ENCODE assay signal across 8 cellular contexts in the genomic region with DNA sequence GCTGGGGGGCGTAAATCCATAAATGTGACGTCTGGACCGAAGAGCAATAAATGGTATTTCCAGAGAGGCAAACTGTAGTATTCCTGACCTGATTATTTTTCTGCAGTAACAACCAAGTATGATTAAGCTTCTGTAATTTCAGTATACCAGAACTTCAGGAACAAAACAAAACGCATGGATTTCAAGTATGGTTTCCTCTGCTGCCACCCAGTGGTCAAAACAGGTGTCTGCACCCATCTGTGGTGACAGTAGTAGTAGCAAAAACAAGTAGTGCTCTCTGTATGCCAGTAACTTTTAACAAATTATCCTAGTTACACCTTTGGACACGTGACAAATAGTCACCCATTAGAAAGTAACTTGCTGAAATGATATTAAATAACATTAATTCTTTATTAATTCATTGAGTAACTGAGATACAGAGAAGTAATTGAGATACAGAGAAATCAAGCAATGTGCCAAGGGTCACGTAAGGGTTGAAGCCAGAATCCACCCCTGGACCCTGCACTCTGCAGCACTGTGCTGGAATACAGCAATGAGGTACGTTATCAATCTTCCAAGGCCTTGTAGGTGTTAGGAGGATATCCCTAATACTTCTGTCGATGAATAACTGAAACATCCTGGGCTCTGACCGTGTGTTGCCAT. TPM values are rescaled to one million over a fixed set of nuclear protein-coding genes. Genes with fewer than 3 reads are reported as not detected.
DNase-seq lines count a peak whose midpoint lies in the region; ATAC-seq, FAIRE-seq and TF ChIP-seq lines count a peak whose summit lies in the region.

No MANE protein-coding gene starts in this region.

- no peaks in the 10 kb centered on the region for H3K36me3 Mint-ChIP-seq in CD14-positive monocyte

- peak; percentile 47 for ATAC-seq in GM19328 (IDR thresholded peaks at IDR 0.05; ENCODE audit: unreplicated experiment)

- TF ChIP-seq CTCF in CD14-positive monocyte (IDR thresholded peaks at IDR 0.05), result peak; percentile 93
- TF ChIP-seq CTCF in ovary (IDR thresholded peaks at IDR 0.05), result peak; percentile 60 to 80 (median 74)
- peak; percentile 86 to 93 (median 90) for TF ChIP-seq CTCF in tibial nerve (IDR thresholded peaks at IDR 0.05)

- H3K4me3 Mint-ChIP-seq in CD14-positive monocyte, result peak overlapping the region in 1 of 2 donors; percentile 46

- intact Hi-C loops in CD14-positive monocyte (cut with micrococcal nuclease) (no loop called here), ovary (cut with DNase I) (loop anchor here in 2 of 4 donors (5.0 to 10.0 kb wide), 2 partner anchors 284 to 287 kb away; partner anchors contain the start of gene TSPYL1 (in 2 of the 2))

- TF ChIP-seq POLR2A in ovary (IDR thresholded peaks at IDR 0.05), result no peak
- no peak for TF ChIP-seq POLR2A in tibial nerve (IDR thresholded peaks at IDR 0.05)

- FAIRE-seq in frontal cortex (lab: Jason Lieb, UNC), result peak; percentile 91

- H3K36me3 ChIP-seq in ovary, result no peaks in the 10 kb centered on the region
- no peaks in the 10 kb centered on the region for H3K36me3 ChIP-seq in tibial nerve

- WGBS in ovary, 3 donors, result 32 to 39% (median 36%) methylated on average over 9 of the region's 9 CpGs
- 36 to 41% methylated on average over 9 of the region's 9 CpGs for WGBS in tibial nerve, 2 donors

- no peak overlapping the region for H3K4me3 ChIP-seq in Jurkat, Clone E6-1 (ENCODE audit: low read length)
- no peak overlapping the region for H3K4me3 ChIP-seq in ovary
- H3K4me3 ChIP-seq in tibial nerve, result peak overlapping the region in 1 of 4 donors; percentile 32

- peaks cover 13% of the 10 kb centered on the region for H3K4me1 Mint-ChIP-seq in CD14-positive monocyte

- H3K27me3 ChIP-seq in ovary (no peaks in the 10 kb centered on the region), tibial nerve (no peaks in the 10 kb centered on the region)

- H3K4me1 ChIP-seq in ovary (ENCODE audit: insufficient read depth), result no peaks in the 10 kb centered on the region
- no peaks in the 10 kb centered on the region for H3K4me1 ChIP-seq in tibial nerve

- H3K27ac Mint-ChIP-seq in CD14-positive monocyte, result no peak overlapping the region

- peaks cover 6 to 12% (median 9%) of the 10 kb centered on the region in 3 donors for H3K27me3 Mint-ChIP-seq in CD14-positive monocyte (ENCODE audit: low read depth in 3 of 3)

- peak; percentile 59 for DNase-seq in CD14-positive monocyte (ENCODE audit: low spot score)
- peak; percentile 54 for DNase-seq in Jurkat, Clone E6-1 (ENCODE audit: low read depth, low spot score)
- DNase-seq in RPMI7951 (ENCODE audit: low read depth), result peak; percentile 67
- peak; percentile 40 for DNase-seq in activated effector memory CD4-positive, alpha-beta T cell treated with Interleukin-2 at 50 U/mL for 16 hours
- DNase-seq in frontal cortex (ENCODE audit: low spot score in 2 of 2), result peak; percentile 47 to 64
- peak; percentile 59 to 82 (median 75) for DNase-seq in ovary
- DNase-seq in tibial nerve (ENCODE audit: low spot score in 2 of 2), result peak; percentile 80 to 96

- no peaks in the 10 kb centered on the region for H3K9me3 ChIP-seq in ovary
- H3K9me3 ChIP-seq in tibial nerve, result no peaks in the 10 kb centered on the region

- TF ChIP-seq EP300 in ovary (IDR thresholded peaks at IDR 0.05) (no peak), tibial nerve (IDR thresholded peaks at IDR 0.05) (no peak)

- peaks cover 0 to 2% (median 0%) of the 10 kb centered on the region in 7 donors for H3K9me3 Mint-ChIP-seq in CD14-positive monocyte

- H3K27ac ChIP-seq in ovary (no peak overlapping the region), tibial nerve (no peak overlapping the region)

RNA-seq across cellular contexts. Expression of gene CALHM4, which starts 7.9 kb away (rescaled TPM):
- polyA plus RNA-seq in CD14-positive monocyte (not detected), ovary (under 1 TPM in 1 of 2 donors, not detected in 1; 0.38 TPM)
- not detected for polyA plus RNA-seq in Jurkat, Clone E6-1 (2012; ENCODE audit: insufficient read depth, insufficient read length)
- not detected in 2 replicates for total RNA-seq in RPMI7951 (2014; rRNA removed; shearing (Covaris generic))
- total RNA-seq in frontal cortex (not detected), ovary (not detected), tibial nerve (under 1 TPM in 1 of 4 donors, not detected in 3; 0.42 TPM)

RNA-seq across cellular contexts. Expression of gene RWDD1, which starts 9.8 kb away (rescaled TPM):
- polyA plus RNA-seq in CD14-positive monocyte (10 to 100 TPM; 34.7 to 45.5 TPM), ovary (10 to 100 TPM; 56.8 to 82.2 TPM)
- polyA plus RNA-seq in Jurkat, Clone E6-1 (2012; ENCODE audit: insufficient read depth, insufficient read length), result 75.6 TPM
- 41.9 and 54.5 TPM in 2 replicates for total RNA-seq in RPMI7951 (2014; rRNA removed; shearing (Covaris generic))
- total RNA-seq in frontal cortex (26.5 TPM), ovary (10 to 100 TPM; 36.5 to 53.0 (median 48.8) TPM), tibial nerve (10 to 100 TPM; 27.5 to 40.4 (median 35.7) TPM)

RNA-seq across cellular contexts. Expression of gene TRAPPC3L, which starts 16.0 kb away (rescaled TPM):
- polyA plus RNA-seq in CD14-positive monocyte (under 1 TPM in 1 of 2 donors, not detected in 1; 0.17 TPM), ovary (under 1 TPM; 0.08 to 0.20 TPM)
- polyA plus RNA-seq in Jurkat, Clone E6-1 (2012; ENCODE audit: insufficient read depth, insufficient read length), result not detected
- total RNA-seq in RPMI7951 (2014; rRNA removed; shearing (Covaris generic)), result not detected in 2 replicates
- total RNA-seq in frontal cortex (under 0.01 TPM), ovary (under 1 TPM in 1 of 7 donors, not detected in 6; 0.10 TPM), tibial nerve (under 1 TPM in 1 of 4 donors, not detected in 3; 0.21 TPM)

RNA-seq across cellular contexts. Expression of gene CALHM5, which starts 50.1 kb away (rescaled TPM):
- polyA plus RNA-seq in CD14-positive monocyte (not detected), ovary (1 to 10 TPM in 1 of 2 donors, under 1 TPM in 1; 0.70 to 3.2 TPM)
- polyA plus RNA-seq in Jurkat, Clone E6-1 (2012; ENCODE audit: insufficient read depth, insufficient read length), result not detected
- total RNA-seq in RPMI7951 (2014; rRNA removed; shearing (Covaris generic)), result 4.1 and 4.7 TPM in 2 replicates
- total RNA-seq in frontal cortex (0.41 TPM), ovary (1 to 10 TPM in 2 of 7 donors, under 1 TPM in 5; 0.20 to 1.2 (median 0.68) TPM), tibial nerve (1 to 10 TPM; 4.5 to 5.7 (median 5.0) TPM)

RNA-seq across cellular contexts. Expression of gene RSPH4A, which starts 54.8 kb away (rescaled TPM):
- polyA plus RNA-seq in CD14-positive monocyte (not detected), ovary (under 1 TPM; 0.52 to 0.55 TPM)
- not detected for polyA plus RNA-seq in Jurkat, Clone E6-1 (2012; ENCODE audit: insufficient read depth, insufficient read length)
- not detected in 2 replicates for total RNA-seq in RPMI7951 (2014; rRNA removed; shearing (Covaris generic))
- total RNA-seq in frontal cortex (1.6 TPM), ovary (10 to 100 TPM in 1 of 7 donors, 1 to 10 TPM in 6; 1.0 to 17.9 (median 2.3) TPM), tibial nerve (under 1 TPM in 3 of 4 donors, not detected in 1; 0.30 to 0.78 (median 0.42) TPM)
